ENCODE assay signal across 18 cellular contexts in genomic region chr1:224564491-224565084, GRCh38. TPM values are rescaled to one million over a fixed set of nuclear protein-coding genes. Genes with fewer than 3 reads are reported as not detected.
A peak's percentile ranks its signal among the peaks of the same experiment; 100 is the strongest.
DNase-seq lines count a peak whose midpoint lies in the region; FAIRE-seq and TF ChIP-seq lines count a peak whose summit lies in the region.
"Had no signal": no experiment of that assay in that cellular context is flagged by ENCODE, and none has a peak within 500 bp of the region (broad histone marks: within the 10 kb centered on the region; RNA-seq: fewer than 3 reads in every experiment).

No MANE protein-coding gene starts in this region.

- H3K4me1 Mint-ChIP-seq in astrocyte (ENCODE audit: low read depth, unreplicated experiment) (peaks cover 16% of the 10 kb centered on the region), progenitor cell of endocrine pancreas (ENCODE audit: low read depth) (no peaks in the 10 kb centered on the region)
- H3K4me1 Mint-ChIP-seq: T-helper 17 cell had no signal

- POLR2A ChIA-PET in OCI-LY7 (lab: Charles Lee), result no interaction called here

- intact Hi-C loops in OCI-LY7 (cut with micrococcal nuclease; ENCODE audit: unreplicated experiment), result no loop called here

- FAIRE-seq in astrocyte (lab: Jason Lieb, UNC), result no peak
- FAIRE-seq: GM12891 had no signal

- H3K36me3 ChIP-seq in astrocyte (ENCODE audit: insufficient read depth, low read length), result no peaks in the 10 kb centered on the region
- H3K36me3 ChIP-seq in osteoblast (ENCODE audit: insufficient read depth, low read length), result no peaks in the 10 kb centered on the region
- no peaks in the 10 kb centered on the region for H3K36me3 ChIP-seq in OCI-LY7 (ENCODE audit: insufficient read depth, low read length)
- H3K36me3 ChIP-seq: neutrophil had no signal

- H3K27ac ChIP-seq in astrocyte (ENCODE audit: low read depth, low read length) (peak overlapping the region; percentile 46), osteoblast (ENCODE audit: low read depth, low read length) (peak overlapping the region; percentile 62), OCI-LY7 (ENCODE audit: low read depth, low read length, poor library complexity, severe bottlenecking) (no peak overlapping the region)
- H3K27ac ChIP-seq: neutrophil had no signal

- H3K79me2 ChIP-seq in astrocyte (ENCODE audit: insufficient read depth, low read length) (no peaks in the 10 kb centered on the region), osteoblast (ENCODE audit: insufficient read depth, low read length) (no peaks in the 10 kb centered on the region), OCI-LY7 (ENCODE audit: insufficient read depth, low read depth, low read length) (no peaks in the 10 kb centered on the region)

- H4K20me1 ChIP-seq in astrocyte (ENCODE audit: insufficient read depth, low read length) (no peaks in the 10 kb centered on the region), osteoblast (ENCODE audit: insufficient read depth, low read length) (no peaks in the 10 kb centered on the region), OCI-LY7 (ENCODE audit: insufficient read depth, low read length) (no peaks in the 10 kb centered on the region)

- H3K27ac Mint-ChIP-seq in astrocyte (ENCODE audit: unreplicated experiment), result no peak overlapping the region
- no peak overlapping the region for H3K27ac Mint-ChIP-seq in progenitor cell of endocrine pancreas
- H3K27ac Mint-ChIP-seq: activated T-helper 2 cell treated with anti-CD3 and anti-CD28 coated beads, Interferon-gamma antibody, Interleukin-2, Interleukin-4, amounts not matched to agents 10 μg/mL and 5 μg/mL and 100 μg/mL, durations not matched to agents 14 hours and 24 hours and 36 hours; T-helper 17 cell had no signal

- H3K4me3 ChIP-seq in astrocyte (ENCODE audit: insufficient read depth, low read depth, low read length), result no peak overlapping the region
- H3K4me3 ChIP-seq in osteoblast (ENCODE audit: insufficient read depth, low read length), result no peak overlapping the region
- H3K4me3 ChIP-seq in OCI-LY7 (ENCODE audit: low read depth, low read length, poor library complexity, severe bottlenecking), result no peak overlapping the region

- no peaks in the 10 kb centered on the region for H3K9me2 ChIP-seq in OCI-LY7 (ENCODE audit: insufficient read depth, low read length)

- TF ChIP-seq CTCF in astrocyte (IDR thresholded peaks at IDR 0.05; ENCODE audit: insufficient read depth, low read depth, low read length) (no peak), osteoblast (IDR thresholded peaks at IDR 0.05; ENCODE audit: extremely low read depth, low read depth, low read length) (no peak), OCI-LY7 (conservative IDR thresholded peaks at IDR 0.05; ENCODE audit: low read length) (no peak), progenitor cell of endocrine pancreas (IDR thresholded peaks at IDR 0.05; ENCODE audit: unreplicated experiment) (no peak)

- H3K27me3 Mint-ChIP-seq in astrocyte (ENCODE audit: low read depth, unreplicated experiment), result no peaks in the 10 kb centered on the region
- no peaks in the 10 kb centered on the region for H3K27me3 Mint-ChIP-seq in progenitor cell of endocrine pancreas
- H3K27me3 Mint-ChIP-seq: T-helper 17 cell had no signal

- peaks cover 4% of the 10 kb centered on the region for H3K36me3 Mint-ChIP-seq in astrocyte (ENCODE audit: low read depth, unreplicated experiment)
- no peaks in the 10 kb centered on the region for H3K36me3 Mint-ChIP-seq in progenitor cell of endocrine pancreas (ENCODE audit: insufficient read depth)

- H3K9me3 Mint-ChIP-seq in astrocyte (ENCODE audit: unreplicated experiment), result peaks cover 10% of the 10 kb centered on the region
- H3K9me3 Mint-ChIP-seq in progenitor cell of endocrine pancreas (ENCODE audit: low read depth), result peaks cover 12% of the 10 kb centered on the region
- H3K9me3 Mint-ChIP-seq: activated T-helper 2 cell treated with anti-CD3 and anti-CD28 coated beads, Interferon-gamma antibody, Interleukin-2, Interleukin-4, amounts not matched to agents 10 μg/mL and 5 μg/mL and 100 μg/mL, durations not matched to agents 14 hours and 24 hours and 36 hours had no signal

- DNase-seq in DMS 273 treated with DMSO at 0.1 percent for 48 hours (lab: John Stamatoyannopoulos, UW) (peak; percentile 91), NCI-H1694 treated with DMSO at 0.1 percent for 48 hours (lab: John Stamatoyannopoulos, UW) (peak; percentile 87), astrocyte (ENCODE audit: low read depth) (no peak), osteoblast (ENCODE audit: insufficient read length, low spot score, missing footprints) (peak; percentile 27), OCI-LY7 (ENCODE audit: low spot score) (no peak), GF-D8 (lab: John Stamatoyannopoulos, UW) (no peak), progenitor cell of endocrine pancreas (ENCODE audit: low spot score, unreplicated experiment) (no peak)
- no peak for DNase-seq in activated CD4-positive, alpha-beta T cell treated with anti-CD3 and anti-CD28 coated beads for 1 hour
- DNase-seq: activated CD8-positive, alpha-beta memory T cell treated with anti-CD3 and anti-CD28 coated beads for 24 hours; amygdala; cerebellar nuclear complex; effector memory CD4-positive, alpha-beta T cell; left colon; NCI-H1048; T-helper 17 cell had no signal

- H3K9me3 ChIP-seq in astrocyte (ENCODE audit: insufficient read depth, low read depth, low read length), result peaks cover 2% of the 10 kb centered on the region
- no peaks in the 10 kb centered on the region for H3K9me3 ChIP-seq in osteoblast (ENCODE audit: low read depth, low read length)
- no peaks in the 10 kb centered on the region for H3K9me3 ChIP-seq in OCI-LY7 (ENCODE audit: low read length)
- H3K9me3 ChIP-seq: neutrophil had no signal

- H3K4me1 ChIP-seq in astrocyte (ENCODE audit: insufficient read depth, low read length) (peaks cover 19% of the 10 kb centered on the region), osteoblast (ENCODE audit: insufficient read depth, low read length) (peaks cover 23% of the 10 kb centered on the region), OCI-LY7 (ENCODE audit: insufficient read depth, low read length, poor library complexity, severe bottlenecking) (no peaks in the 10 kb centered on the region)

- CTCF ChIA-PET in OCI-LY7 (lab: Charles Lee; ENCODE audit: unreplicated experiment), result no interaction called here

- H3K9ac ChIP-seq in astrocyte (ENCODE audit: low read length), result peak overlapping the region; percentile 23

- BruUV-seq in OCI-LY7 (replicated peaks; lab: Mats Ljungman, UMichigan), result no TSS peak

- peak overlapping the region; percentile 72 for H3K4me2 ChIP-seq in astrocyte (ENCODE audit: low read length)
- H3K4me2 ChIP-seq in osteoblast (ENCODE audit: insufficient read depth, low read length), result peak overlapping the region; percentile 26
- no peak overlapping the region for H3K4me2 ChIP-seq in OCI-LY7 (ENCODE audit: low read length)

- no peak overlapping the region for H3K4me3 Mint-ChIP-seq in astrocyte (ENCODE audit: unreplicated experiment)
- H3K4me3 Mint-ChIP-seq in progenitor cell of endocrine pancreas (ENCODE audit: low read depth), result no peak overlapping the region
- H3K4me3 Mint-ChIP-seq: T-helper 17 cell had no signal

- no peak overlapping the region for H2AFZ ChIP-seq in astrocyte (ENCODE audit: low read depth, low read length)
- peak overlapping the region; percentile 30 for H2AFZ ChIP-seq in osteoblast (ENCODE audit: low read length)
- H2AFZ ChIP-seq in OCI-LY7 (ENCODE audit: low read length), result no peak overlapping the region

- H3K27me3 ChIP-seq in astrocyte (ENCODE audit: insufficient read depth, low read length) (no peaks in the 10 kb centered on the region), osteoblast (ENCODE audit: insufficient read depth, low read length) (no peaks in the 10 kb centered on the region)
- H3K27me3 ChIP-seq: neutrophil had no signal

RNA-seq across cellular contexts. Expression of gene CNIH3, which starts 51.5 kb away (rescaled TPM):
- total RNA-seq in astrocyte (7.7 and 8.5 TPM in 2 replicates), osteoblast (3.6 and 9.7 TPM in 2 replicates), OCI-LY7 (2022) (0.83 and 1.9 TPM in 2 replicates), progenitor cell of endocrine pancreas (3.2 and 3.7 TPM in 2 replicates)
- total RNA-seq in OCI-LY7 (2014; rRNA removed; shearing (Covaris generic)), result 0.98 and 2.4 TPM in 2 replicates

Comparison
In these comparisons a context has a peak if more than half of its experiments do, and no peak if none do; other contexts are left out.
1. DNase-seq: peak in DMS 273 treated with DMSO at 0.1 percent for 48 hours (single experiment), NCI-H1694 treated with DMSO at 0.1 percent for 48 hours (single experiment) and osteoblast (single experiment); none in astrocyte (single experiment), OCI-LY7 (single experiment), activated CD4-positive, alpha-beta T cell treated with anti-CD3 and anti-CD28 coated beads for 1 hour (single experiment), GF-D8 (single experiment) and progenitor cell of endocrine pancreas (single experiment).